Comparison of ENCODE assay signal across 9 cellular contexts in genomic region chr14:68941820-68942219, GRCh38. TPM values are rescaled to one million over a fixed set of nuclear protein-coding genes. Genes with fewer than 3 reads are reported as not detected.
DNase-seq lines count a peak whose midpoint lies in the region; ATAC-seq and TF ChIP-seq lines count a peak whose summit lies in the region.
"Had no signal": no experiment of that assay in that cellular context is flagged by ENCODE, and none has a peak within 500 bp of the region (broad histone marks: within the 10 kb centered on the region; RNA-seq: fewer than 3 reads in every experiment).

No MANE protein-coding gene starts in this region.

- TF ChIP-seq CTCF in breast epithelium (IDR thresholded peaks at IDR 0.05) (peak in 2 of 3 donors; percentile 22 to 69), vagina (IDR thresholded peaks at IDR 0.05) (no peak)

- H3K27ac ChIP-seq in breast epithelium = peak overlapping the region; percentile 83 to 94
- peak overlapping the region; percentile 83 for H3K27ac ChIP-seq in vagina

- peaks cover 18 to 67% of the 10 kb centered on the region in 2 donors for H3K4me1 ChIP-seq in breast epithelium
- H3K4me1 ChIP-seq in vagina = peaks cover 97% of the 10 kb centered on the region

- intact Hi-C loops in breast epithelium (cut with DNase I; ENCODE audit: low total_unique reads) (no loop called here), vagina (cut with DNase I) (no loop called here)

- DNase-seq in DMS53 (lab: John Stamatoyannopoulos, UW) (peak; percentile 16), DMS53 treated with DMSO at 0.1 percent for 48 hours (lab: John Stamatoyannopoulos, UW; ENCODE audit: unreplicated experiment) (no peak), breast epithelium (ENCODE audit: low spot score in 2 of 2) (peak; percentile 76 to 97), iris pigment epithelial cell (ENCODE audit: low read depth) (peak; percentile 95), vagina (ENCODE audit: extremely low spot score in 2 of 2) (no peak), medulla oblongata (ENCODE audit: extremely low spot score) (no peak)
- DNase-seq: AML-193 had no signal

- H3K4me3 ChIP-seq in breast epithelium = no peak overlapping the region
- H3K4me3 ChIP-seq in vagina = no peak overlapping the region

- ATAC-seq in HG02571 (IDR thresholded peaks at IDR 0.05; ENCODE audit: unreplicated experiment) = no peak
- no peak for ATAC-seq in HG03520 (IDR thresholded peaks at IDR 0.05; ENCODE audit: unreplicated experiment)

- no peaks in the 10 kb centered on the region for H3K9me3 ChIP-seq in breast epithelium
- H3K9me3 ChIP-seq in vagina = no peaks in the 10 kb centered on the region

- H3K27me3 ChIP-seq in breast epithelium = no peaks in the 10 kb centered on the region
- H3K27me3 ChIP-seq in vagina = no peaks in the 10 kb centered on the region

- TF ChIP-seq POLR2A in breast epithelium (IDR thresholded peaks at IDR 0.05) (no peak), vagina (IDR thresholded peaks at IDR 0.05) (no peak)

- H3K36me3 ChIP-seq in breast epithelium (no peaks in the 10 kb centered on the region), vagina (no peaks in the 10 kb centered on the region)

RNA-seq across cellular contexts. Expression of gene ACTN1, which starts 37.3 kb away (rescaled TPM):
- total RNA-seq in breast epithelium (100 to 1,000 TPM in 2 of 3 donors, 10 to 100 TPM in 1; 75.0 to 295 (median 290) TPM), vagina (209 TPM)

Comparison
In these comparisons a context has a peak if more than half of its experiments do, and no peak if none do; other contexts are left out.
1. DNase-seq: peak in DMS53 (single experiment), breast epithelium (2 of 2) and iris pigment epithelial cell (single experiment); none in DMS53 treated with DMSO at 0.1 percent for 48 hours (single experiment), vagina (0 of 2) and medulla oblongata (single experiment).
2. CTCF ChIP-seq: peak in breast epithelium (2 of 3); none in vagina (0 of 3).